11 cellular contexts compared by ENCODE assay signal in the genomic region with DNA sequence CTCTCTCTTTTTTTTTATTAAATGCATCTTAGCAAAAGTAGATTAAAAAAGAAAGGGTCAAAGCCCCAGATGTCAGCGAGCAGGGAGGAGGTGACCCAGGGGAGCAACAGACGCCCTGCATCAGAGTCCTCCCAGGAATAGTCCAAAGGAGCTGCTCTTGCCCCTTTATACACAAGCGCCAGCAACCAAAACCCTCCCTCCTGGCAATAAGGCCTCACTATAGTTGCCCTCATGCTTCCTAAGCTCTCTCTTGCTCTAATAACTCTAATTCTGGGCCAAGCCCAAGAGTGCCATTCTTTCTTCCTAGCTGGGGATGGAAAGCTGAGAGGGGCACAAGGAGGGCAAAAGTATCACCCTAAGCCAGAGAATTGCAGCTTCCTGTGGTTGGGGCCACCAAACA. TPM values are rescaled to one million over a fixed set of nuclear protein-coding genes. Genes with fewer than 3 reads are reported as not detected.
DNase-seq lines count a peak whose midpoint lies in the region; ATAC-seq and TF ChIP-seq lines count a peak whose summit lies in the region.
"Had no signal": no experiment of that assay in that cellular context is flagged by ENCODE, and none has a peak within 500 bp of the region (broad histone marks: within the 10 kb centered on the region; RNA-seq: fewer than 3 reads in every experiment).

No MANE protein-coding gene starts in this region.

- H3K4me1 Mint-ChIP-seq in IgD-negative memory B cell (peaks cover 28 to 42% (median 36%) of the 10 kb centered on the region in 3 donors), H9 (peaks cover 30 to 42% of the 10 kb centered on the region in 2 experiments)
- H3K4me1 Mint-ChIP-seq in naive thymus-derived CD8-positive, alpha-beta T cell: peaks cover 22 to 50% (median 44%) of the 10 kb centered on the region in 4 donors

- no peak overlapping the region for H4K8ac ChIP-seq in H9 (replicated peaks; ENCODE audit: insufficient read length, low read depth, low read length)

- H3K9me3 ChIP-seq in H9 (ENCODE audit: control insufficient read depth, low read depth, low read length): no peaks in the 10 kb centered on the region

- no CpG with 5 or more reads among the region's 3 CpGs for WGBS in H9 (ENCODE audit: extremely low coverage, insufficient read length, low lambda C conversion rate)

- no peak overlapping the region for H4K5ac ChIP-seq in H9 (ENCODE audit: insufficient read length, low read depth, low read length)

- no peak overlapping the region for H3K56ac ChIP-seq in H9 (ENCODE audit: insufficient read length, low read depth, low read length)

- POLR2A ChIA-PET in naive thymus-derived CD8-positive, alpha-beta T cell (lab: Charles Lee): interaction anchor here (1.9 kb wide), 1 partner anchor 195 kb away, joined by 4 read pairs; a partner anchor contains a TSS

- H3K4ac ChIP-seq in H9 (ENCODE audit: low read depth, low read length): no peak overlapping the region

- no peak overlapping the region for H2BK5ac ChIP-seq in H9 (ENCODE audit: insufficient read length, low read length)

- no peak overlapping the region for H2BK15ac ChIP-seq in H9 (ENCODE audit: low read depth, low read length)

- no peaks in the 10 kb centered on the region for H3K27me3 ChIP-seq in ACC112 (ENCODE audit: insufficient read depth, low read length)
- no peaks in the 10 kb centered on the region for H3K27me3 ChIP-seq in H9 (ENCODE audit: insufficient read depth, low read length)

- H2BK12ac ChIP-seq in H9 (ENCODE audit: insufficient read length, low read depth, low read length): no peak overlapping the region

- H3K4me2 ChIP-seq in H9 (ENCODE audit: insufficient read depth, insufficient read length, low read length): no peak overlapping the region

- H3K36me3 Mint-ChIP-seq in IgD-negative memory B cell (peaks cover 5% of the 10 kb centered on the region), H9 (ENCODE audit: insufficient read depth in 1 of 3, low read depth in 3 of 3) (peaks cover 23 to 57% (median 36%) of the 10 kb centered on the region in 3 experiments)
- peaks cover 0 to 10% (median 4%) of the 10 kb centered on the region in 3 donors for H3K36me3 Mint-ChIP-seq in naive thymus-derived CD8-positive, alpha-beta T cell

- no peak overlapping the region for H3K9ac ChIP-seq in H9 (ENCODE audit: extremely low read depth, insufficient read length, low read length)

- no peak overlapping the region for H2AK5ac ChIP-seq in H9 (ENCODE audit: insufficient read length, low read length)

- no peaks in the 10 kb centered on the region for H3K79me2 ChIP-seq in ACC112 (ENCODE audit: control insufficient read depth, insufficient read depth, low read length, unreplicated experiment)
- no peaks in the 10 kb centered on the region for H3K79me2 ChIP-seq in H9 (ENCODE audit: insufficient read depth, low read length)

- DNase-seq in coronary artery (ENCODE audit: low spot score) (no peak), occipital lobe (lab: John Stamatoyannopoulos, UW) (no peak), A172 (ENCODE audit: low spot score) (no peak), H9 (no peak)
- no peak for DNase-seq in naive thymus-derived CD8-positive, alpha-beta T cell
- DNase-seq: retina; stimulated activated naive CD4-positive, alpha-beta T cell treated with Interleukin-2 at 50 U/mL for 16 hours; WERI-Rb-1 had no signal

- H3K27ac ChIP-seq in ACC112 (ENCODE audit: low read depth, low read length): peak overlapping the region; percentile 88
- peak overlapping the region; percentile 94 to 96 for H3K27ac ChIP-seq in coronary artery
- no peak overlapping the region for H3K27ac ChIP-seq in H9 (ENCODE audit: insufficient read length, low read depth, low read length)
- H3K27ac ChIP-seq: WERI-Rb-1 had no signal

- H3K27ac Mint-ChIP-seq in IgD-negative memory B cell (peak overlapping the region in 1 of 3 donors; percentile 38), H9 (peak overlapping the region in 1 of 3 experiments; percentile 92; a peak in 2 of 7 replicates)
- peak overlapping the region; percentile 20 to 83 (median 66) for H3K27ac Mint-ChIP-seq in naive thymus-derived CD8-positive, alpha-beta T cell

- no peak overlapping the region for H2BK120ac ChIP-seq in H9 (ENCODE audit: low read depth, low read length, poor library complexity, severe bottlenecking)

- H3K36me3 ChIP-seq in ACC112 (ENCODE audit: insufficient read depth, low read length): peaks cover 10% of the 10 kb centered on the region; the same call in 1 of the 2 replicates

- H3K4me3 ChIP-seq in ACC112 (ENCODE audit: low read depth, low read length): no peak overlapping the region
- no peak overlapping the region for H3K4me3 ChIP-seq in coronary artery

- ATAC-seq in naive thymus-derived CD8-positive, alpha-beta T cell: no peak
- ATAC-seq in GM18502 (IDR thresholded peaks at IDR 0.05; ENCODE audit: poor library complexity, unreplicated experiment): no peak

- H3T11ph ChIP-seq in H9 (ENCODE audit: low read length): no peak overlapping the region

- peaks cover 39% of the 10 kb centered on the region for H3K4me1 ChIP-seq in ACC112 (ENCODE audit: control insufficient read depth, insufficient read depth, low read length, unreplicated experiment)
- H3K4me1 ChIP-seq in H9 (ENCODE audit: insufficient read depth, low read length): no peaks in the 10 kb centered on the region; the same call in 1 of the 2 replicates

- peaks cover 17% of the 10 kb centered on the region for H3K23me2 ChIP-seq in H9 (ENCODE audit: insufficient read length, low read depth, low read length, poor library complexity, severe bottlenecking)

- no peak overlapping the region for H2BK20ac ChIP-seq in H9 (ENCODE audit: low read depth, low read length, poor library complexity, severe bottlenecking)

- no peaks in the 10 kb centered on the region for H3K79me1 ChIP-seq in H9 (ENCODE audit: insufficient read depth, low read depth, low read length, poor library complexity, severe bottlenecking)

- H4K91ac ChIP-seq in H9 (ENCODE audit: insufficient read length, low read depth, low read length): no peak overlapping the region

- H3K9me3 Mint-ChIP-seq in IgD-negative memory B cell (no peaks in the 10 kb centered on the region), H9 (no peaks in the 10 kb centered on the region; a peak in 1 of 5 replicates)
- no peaks in the 10 kb centered on the region for H3K9me3 Mint-ChIP-seq in naive thymus-derived CD8-positive, alpha-beta T cell

- no peak for TF ChIP-seq CTCF in coronary artery (IDR thresholded peaks at IDR 0.05)
- no peak for TF ChIP-seq CTCF in H9 (conservative IDR thresholded peaks at IDR 0.05)

- H2AFZ ChIP-seq in ACC112 (ENCODE audit: low read length, unreplicated experiment): no peak overlapping the region
- no peak overlapping the region for H2AFZ ChIP-seq in H9 (ENCODE audit: low read length)

- no peak overlapping the region for H3K23ac ChIP-seq in H9 (ENCODE audit: insufficient read length, low read depth, low read length)

- H3K18ac ChIP-seq in H9 (ENCODE audit: insufficient read length, low read depth, low read length): no peak overlapping the region

- H3K4me3 Mint-ChIP-seq in IgD-negative memory B cell: peak overlapping the region; percentile 29 to 54 (median 52)
- no peak overlapping the region for H3K4me3 Mint-ChIP-seq in naive thymus-derived CD8-positive, alpha-beta T cell
- H3K4me3 Mint-ChIP-seq in H9: peak overlapping the region in 1 of 2 experiments; percentile 18; a peak in 2 of 5 replicates

- H4K20me1 ChIP-seq in H9 (ENCODE audit: control insufficient read depth, insufficient read depth, insufficient read length): no peaks in the 10 kb centered on the region

- no peak overlapping the region for H3K14ac ChIP-seq in H9 (ENCODE audit: insufficient read depth, low read length)

- peaks cover 2% of the 10 kb centered on the region for H3K27me3 Mint-ChIP-seq in IgD-negative memory B cell
- no peaks in the 10 kb centered on the region for H3K27me3 Mint-ChIP-seq in naive thymus-derived CD8-positive, alpha-beta T cell
- H3K27me3 Mint-ChIP-seq in H9 (ENCODE audit: low read depth): peaks cover 3% of the 10 kb centered on the region; the same call in 1 of the 2 replicates

RNA-seq across cellular contexts. Expression of a gene that starts 26.3 kb away (rescaled TPM):
- not detected for polyA plus RNA-seq in IgD-negative memory B cell
- total RNA-seq in naive thymus-derived CD8-positive, alpha-beta T cell: not detected
- not detected for polyA plus RNA-seq in naive thymus-derived CD8-positive, alpha-beta T cell
- 6.2 TPM for total RNA-seq in occipital lobe
- total RNA-seq in A172 (2014; rRNA removed; shearing (Covaris generic)): 1.1 and 3.7 TPM in 2 replicates
- 0.57 and 0.66 TPM in 2 replicates for total RNA-seq in H9 (2021)

RNA-seq across cellular contexts. Expression of a gene that starts 30.3 kb away (rescaled TPM):
- polyA plus RNA-seq in IgD-negative memory B cell: not detected
- total RNA-seq in naive thymus-derived CD8-positive, alpha-beta T cell: not detected
- not detected for polyA plus RNA-seq in naive thymus-derived CD8-positive, alpha-beta T cell
- 91.2 TPM for total RNA-seq in occipital lobe
- total RNA-seq in A172 (2014; rRNA removed; shearing (Covaris generic)): 0.22 TPM in 1 of 2 replicates, not detected in the other
- 4.0 and 4.3 TPM in 2 replicates for total RNA-seq in H9 (2021)

RNA-seq across cellular contexts. Expression of a gene that starts 39.4 kb away (rescaled TPM):
- polyA plus RNA-seq in IgD-negative memory B cell: 3.9 TPM
- not detected for total RNA-seq in naive thymus-derived CD8-positive, alpha-beta T cell
- under 1 TPM in 2 of 3 donors, not detected in 1; 0.18 to 0.25 TPM for polyA plus RNA-seq in naive thymus-derived CD8-positive, alpha-beta T cell
- 35.6 TPM for total RNA-seq in occipital lobe
- total RNA-seq in A172 (2014; rRNA removed; shearing (Covaris generic)): 46.6 and 51.7 TPM in 2 replicates
- 19.8 and 22.6 TPM in 2 replicates for total RNA-seq in H9 (2021)

Comparison
In these comparisons a context has a peak if more than half of its experiments do, and no peak if none do; other contexts are left out.
1. H3K4me3 Mint-ChIP-seq: peak in IgD-negative memory B cell (4 of 4); none in naive thymus-derived CD8-positive, alpha-beta T cell (0 of 10).
2. RNA of a gene that starts 30.3 kb away (total RNA-seq): 91.2 TPM in occipital lobe (single experiment); 4.0 to 4.3 TPM in H9, not detected in naive thymus-derived CD8-positive, alpha-beta T cell and 0.22 TPM in A172; every median in the first group is over 10 times any median in the second.
3. RNA of a gene that starts 39.4 kb away (total RNA-seq): 46.6 to 51.7 TPM in A172, 35.6 TPM in occipital lobe (single experiment) and 19.8 to 22.6 TPM in H9; not detected in naive thymus-derived CD8-positive, alpha-beta T cell; every median in the first group is over 10 times any median in the second.